In the genomic region with DNA sequence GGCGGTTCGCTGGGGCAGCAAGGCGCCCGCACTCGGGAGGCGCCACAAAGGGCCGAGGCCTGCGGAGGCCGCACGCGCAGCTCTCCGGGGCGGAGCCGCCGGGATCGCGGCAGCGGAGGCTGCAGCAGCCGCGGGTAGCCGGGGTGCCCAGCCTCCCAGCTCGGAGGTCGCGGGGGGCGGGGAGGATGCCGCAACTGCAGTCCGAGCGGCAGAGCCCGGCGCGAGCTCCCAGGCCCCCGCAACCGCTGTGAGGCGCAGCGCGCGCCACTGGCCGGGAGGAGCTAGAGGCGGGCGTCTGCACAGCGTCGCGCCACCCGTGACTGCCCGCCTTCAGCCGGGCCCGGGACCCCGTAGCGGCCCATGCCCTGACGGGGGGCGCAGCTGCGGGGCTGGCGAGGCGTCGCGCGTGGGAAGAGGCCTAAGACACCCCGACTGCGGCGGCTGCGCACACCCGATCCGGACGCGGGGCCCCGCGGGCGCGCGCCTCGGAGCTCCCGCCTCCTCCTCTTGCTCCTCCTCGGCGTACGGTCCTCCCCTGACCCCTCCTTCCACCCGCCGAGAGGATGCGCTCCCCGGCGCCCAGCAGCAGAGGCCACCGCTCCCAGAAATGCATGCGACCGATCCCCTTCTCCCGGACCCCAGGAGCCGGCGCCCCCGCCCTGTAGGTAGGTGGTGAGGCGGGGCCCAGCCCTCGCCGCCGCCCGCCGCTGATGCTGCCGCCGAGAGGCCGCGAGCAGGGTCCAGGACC, we compare ENCODE assay signal across 8 cellular contexts. TPM values are rescaled to one million over a fixed set of nuclear protein-coding genes. Genes with fewer than 3 reads are reported as not detected.
DNase-seq lines count a peak whose midpoint lies in the region; ATAC-seq and TF ChIP-seq lines count a peak whose summit lies in the region.

A gene with protein sequence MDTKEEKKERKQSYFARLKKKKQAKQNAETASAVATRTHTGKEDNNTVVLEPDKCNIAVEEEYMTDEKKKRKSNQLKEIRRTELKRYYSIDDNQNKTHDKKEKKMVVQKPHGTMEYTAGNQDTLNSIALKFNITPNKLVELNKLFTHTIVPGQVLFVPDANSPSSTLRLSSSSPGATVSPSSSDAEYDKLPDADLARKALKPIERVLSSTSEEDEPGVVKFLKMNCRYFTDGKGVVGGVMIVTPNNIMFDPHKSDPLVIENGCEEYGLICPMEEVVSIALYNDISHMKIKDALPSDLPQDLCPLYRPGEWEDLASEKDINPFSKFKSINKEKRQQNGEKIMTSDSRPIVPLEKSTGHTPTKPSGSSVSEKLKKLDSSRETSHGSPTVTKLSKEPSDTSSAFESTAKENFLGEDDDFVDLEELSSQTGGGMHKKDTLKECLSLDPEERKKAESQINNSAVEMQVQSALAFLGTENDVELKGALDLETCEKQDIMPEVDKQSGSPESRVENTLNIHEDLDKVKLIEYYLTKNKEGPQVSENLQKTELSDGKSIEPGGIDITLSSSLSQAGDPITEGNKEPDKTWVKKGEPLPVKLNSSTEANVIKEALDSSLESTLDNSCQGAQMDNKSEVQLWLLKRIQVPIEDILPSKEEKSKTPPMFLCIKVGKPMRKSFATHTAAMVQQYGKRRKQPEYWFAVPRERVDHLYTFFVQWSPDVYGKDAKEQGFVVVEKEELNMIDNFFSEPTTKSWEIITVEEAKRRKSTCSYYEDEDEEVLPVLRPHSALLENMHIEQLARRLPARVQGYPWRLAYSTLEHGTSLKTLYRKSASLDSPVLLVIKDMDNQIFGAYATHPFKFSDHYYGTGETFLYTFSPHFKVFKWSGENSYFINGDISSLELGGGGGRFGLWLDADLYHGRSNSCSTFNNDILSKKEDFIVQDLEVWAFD (plus strand): TSS at position 558 of the 748 bp plus-strand sequence. CDS start 24,395 bp downstream, outside the sequence.

- H3K9me3 ChIP-seq in neuronal stem cell (replicated peaks in 1 of 2; ENCODE audit: control insufficient read depth in 2 of 2, insufficient read depth in 1 of 2, low read depth in 1 of 2, low read length in 2 of 2): no peaks in the 10 kb centered on the region

- H3K4me1 ChIP-seq in neuronal stem cell (ENCODE audit: control insufficient read depth in 2 of 2, insufficient read depth in 1 of 2, low read depth in 1 of 2, low read length in 2 of 2): peaks cover 5 to 6% of the 10 kb centered on the region in 2 donors

- peak within 1 kb of the TSS; percentile 99 for H2AFZ ChIP-seq in neuronal stem cell (ENCODE audit: low read length)

- H3K27me3 ChIP-seq in neuronal stem cell (ENCODE audit: control insufficient read depth in 3 of 3, insufficient read depth in 3 of 3, low read depth in 1 of 3, low read length in 3 of 3): no peaks in the 10 kb centered on the region

- DNase-seq in DMS79 (lab: John Stamatoyannopoulos, UW) (peak; percentile 52), HuH-7 (ENCODE audit: low spot score) (peak; percentile 81), SHP77 (lab: John Stamatoyannopoulos, UW) (peak; percentile 64 to 78), foreskin melanocyte (peak; percentile 71), neuronal stem cell (ENCODE audit: low spot score) (peak; percentile 73)
- peak; percentile 64 for DNase-seq in activated gamma-delta T cell treated with anti-CD3 and anti-CD28 coated beads, Interleukin-2, amount 50 U/mL, for 16 hours (ENCODE audit: low read depth)

- H4K91ac ChIP-seq in neuronal stem cell (ENCODE audit: low read depth, low read length, poor library complexity): peak within 1 kb of the TSS; percentile 30

- H4K8ac ChIP-seq in neuronal stem cell (ENCODE audit: low read depth, low read length): peak within 1 kb of the TSS; percentile 92

- H3K4ac ChIP-seq in neuronal stem cell (ENCODE audit: low read length): no peak within 1 kb of the TSS

- no peak for TF ChIP-seq CTCF in subcutaneous adipose tissue (IDR thresholded peaks at IDR 0.05; ENCODE audit: low read depth)

- no peaks in the 10 kb centered on the region for H3K36me3 ChIP-seq in neuronal stem cell (replicated peaks in 1 of 2; ENCODE audit: control insufficient read depth in 2 of 2, insufficient read depth in 2 of 2, low read length in 2 of 2)

- H2BK12ac ChIP-seq in neuronal stem cell (ENCODE audit: low read length): no peak within 1 kb of the TSS

- H2BK120ac ChIP-seq in neuronal stem cell (ENCODE audit: low read depth, low read length): peak within 1 kb of the TSS; percentile 81

- peak within 1 kb of the TSS; percentile 91 for H3K9ac ChIP-seq in neuronal stem cell (ENCODE audit: low read depth, low read length, poor library complexity)

- peak within 1 kb of the TSS; percentile 93 for H3K23ac ChIP-seq in neuronal stem cell (ENCODE audit: low read depth, low read length, poor library complexity)

- H3K14ac ChIP-seq in neuronal stem cell (ENCODE audit: low read length): peak within 1 kb of the TSS; percentile 64

- peak within 1 kb of the TSS; percentile 66 to 95 for H3K4me3 ChIP-seq in neuronal stem cell (ENCODE audit: low read length in 2 of 2)

- peaks cover 2% of the 10 kb centered on the region for H3K79me1 ChIP-seq in neuronal stem cell (ENCODE audit: low read depth, low read length)

- peak; percentile 66 for ATAC-seq in GM21526 (IDR thresholded peaks at IDR 0.05; ENCODE audit: low FRiP score, unreplicated experiment)

- peak within 1 kb of the TSS; percentile 95 for H2BK5ac ChIP-seq in neuronal stem cell (ENCODE audit: low read length)

- H2BK15ac ChIP-seq in neuronal stem cell (ENCODE audit: low read length): peak within 1 kb of the TSS; percentile 49

- H2AK5ac ChIP-seq in neuronal stem cell (ENCODE audit: low read depth, low read length): no peak within 1 kb of the TSS

- peak within 1 kb of the TSS; percentile 76 for H3K4me2 ChIP-seq in neuronal stem cell (ENCODE audit: insufficient read depth, low read length, poor library complexity, severe bottlenecking)

- H3K18ac ChIP-seq in neuronal stem cell (ENCODE audit: low read length): peak within 1 kb of the TSS; percentile 99

- WGBS in neuronal stem cell (ENCODE audit: extremely low coverage in 2 of 2, insufficient read length in 2 of 2, insufficient replicate concordance in 1 of 2), 2 donors: no CpG with 5 or more reads among the region's 97 CpGs

- peak within 1 kb of the TSS; percentile 74 for H3K27ac ChIP-seq in neuronal stem cell (replicated peaks; ENCODE audit: low read length)

RNA-seq across cellular contexts. Expression of the gene that starts here (rescaled TPM):
- 3.4 TPM for polyA plus RNA-seq in neuronal stem cell (2013, experiment 1 of 2)
- 4.0 TPM for polyA plus RNA-seq in neuronal stem cell (2013, experiment 2 of 2)
- total RNA-seq in subcutaneous adipose tissue: 10 to 100 TPM; 59.9 to 71.9 (median 62.2) TPM

Comparison
In these comparisons a context has a peak if more than half of its experiments do, and no peak if none do; other contexts are left out.
1. Peak in every context shown above with its lines: DNase-seq, ATAC-seq, H3K4me3 ChIP-seq and H3K27ac ChIP-seq.